In genomic region chr9:11992866-11993265, GRCh38 we compare ENCODE assay signal across 17 cellular contexts.
"Had no signal": no experiment of that assay in that cellular context is flagged by ENCODE, and none has a peak within 500 bp of the region (broad histone marks: within the 10 kb centered on the region; RNA-seq: fewer than 3 reads in every experiment).

No MANE protein-coding gene starts in this region.

- H3K9me3 ChIP-seq: ascending aorta, ovary, thyroid gland had no signal

- ATAC-seq: activated naive CD8-positive, alpha-beta T cell treated with anti-CD3 and anti-CD28 coated beads, Interleukin-2, amount 50 U/mL, for 24 hours; sciatic nerve; stimulated activated effector memory CD8-positive, alpha-beta T cell treated with anti-CD3 and anti-CD28 coated beads, Interleukin-12 subunit alpha, Interleukin-12 subunit beta, amount 100 ng/mL, for 72 hours had no signal

- H3K27me3 Mint-ChIP-seq: activated naive CD8-positive, alpha-beta T cell treated with anti-CD3 and anti-CD28 coated beads, Interleukin-2, amount 50 U/mL, for 24 hours had no signal

- H3K27ac ChIP-seq: ascending aorta, ovary, thyroid gland, VCaP had no signal

- H3K9me3 Mint-ChIP-seq: neural crest cell had no signal

- H3K4me3 Mint-ChIP-seq: activated naive CD4-positive, alpha-beta T cell treated with anti-CD3 and anti-CD28 coated beads for 36 hours; activated naive CD8-positive, alpha-beta T cell treated with anti-CD3 and anti-CD28 coated beads, Interleukin-2, amount 50 U/mL, for 24 hours; neural crest cell; stimulated activated effector memory CD8-positive, alpha-beta T cell treated with anti-CD3 and anti-CD28 coated beads, Interleukin-12 subunit alpha, Interleukin-12 subunit beta, amount 100 ng/mL, for 72 hours had no signal

- H3K36me3 Mint-ChIP-seq: stimulated activated effector memory CD8-positive, alpha-beta T cell treated with anti-CD3 and anti-CD28 coated beads, Interleukin-12 subunit alpha, Interleukin-12 subunit beta, amount 100 ng/mL, for 72 hours had no signal

- H3K4me3 ChIP-seq: ascending aorta, lung, ovary, thyroid gland had no signal

- H3K4me1 Mint-ChIP-seq: activated naive CD8-positive, alpha-beta T cell treated with anti-CD3 and anti-CD28 coated beads, Interleukin-2, amount 50 U/mL, for 24 hours; stimulated activated effector memory CD8-positive, alpha-beta T cell treated with anti-CD3 and anti-CD28 coated beads, Interleukin-12 subunit alpha, Interleukin-12 subunit beta, amount 100 ng/mL, for 72 hours had no signal

- H3K27me3 ChIP-seq: ascending aorta, ovary, thyroid gland had no signal

- H3K27ac Mint-ChIP-seq: activated naive CD4-positive, alpha-beta T cell treated with anti-CD3 and anti-CD28 coated beads for 36 hours; activated naive CD8-positive, alpha-beta T cell treated with anti-CD3 and anti-CD28 coated beads, Interleukin-2, amount 50 U/mL, for 24 hours; activated T-helper 2 cell treated with anti-CD3 and anti-CD28 coated beads, Interferon-gamma antibody, Interleukin-2, Interleukin-4, amounts not matched to agents 10 μg/mL and 5 μg/mL and 100 μg/mL, durations not matched to agents 14 hours and 24 hours and 36 hours; stimulated activated effector memory CD8-positive, alpha-beta T cell treated with anti-CD3 and anti-CD28 coated beads, Interleukin-12 subunit alpha, Interleukin-12 subunit beta, amount 100 ng/mL, for 72 hours had no signal

- H3K36me3 ChIP-seq: ascending aorta, ovary, thyroid gland had no signal

- DNase-seq: activated CD4-positive, alpha-beta T cell treated with anti-CD3 and anti-CD28 coated beads for 1 hour; activated CD4-positive, alpha-beta T cell treated with anti-CD3 and anti-CD28 coated beads, Interleukin-2, amount 50 U/mL, for 4 hours; activated naive CD4-positive, alpha-beta T cell treated with anti-CD3 and anti-CD28 coated beads for 36 hours; activated naive CD8-positive, alpha-beta T cell treated with anti-CD3 and anti-CD28 coated beads, Interleukin-2, amount 50 U/mL, for 24 hours; erythroblast; islet precursor cell; midbrain; ovary; stimulated activated CD4-positive, alpha-beta T cell treated with anti-CD3 and anti-CD28 coated beads, Interleukin-2, amount 100 ng/mL, for 24 hours; thyroid gland had no signal

- H3K4me1 ChIP-seq: ascending aorta, thyroid gland had no signal
